ENCODE assay signal across 8 cellular contexts in the genomic region with DNA sequence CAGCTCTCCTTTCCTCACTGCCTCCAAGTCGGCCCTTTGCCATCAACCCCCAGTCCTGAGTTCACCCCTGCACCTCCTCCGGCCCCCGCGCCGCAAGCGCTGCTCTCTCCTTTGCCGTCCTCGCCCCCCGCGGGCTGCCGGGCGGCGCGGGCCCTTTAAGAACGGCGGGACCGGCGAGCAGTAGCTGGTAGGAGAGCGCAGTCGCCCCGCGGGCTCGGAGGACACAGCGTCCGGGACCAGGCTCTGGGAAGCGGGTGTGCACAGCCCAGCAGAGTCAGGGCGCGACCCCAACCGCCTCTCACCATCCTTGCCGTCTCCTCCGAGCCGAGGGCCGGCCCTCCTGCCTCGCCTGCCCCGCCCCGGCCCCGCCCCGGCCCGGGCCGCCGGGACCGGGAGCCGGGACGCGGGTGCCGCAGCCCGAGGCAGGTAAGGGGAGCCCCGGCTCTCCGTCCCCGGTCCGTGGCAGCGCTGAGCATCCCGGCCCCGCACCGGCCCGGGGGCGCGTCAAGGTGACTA. TPM values are rescaled to one million over a fixed set of nuclear protein-coding genes. Genes with fewer than 3 reads are reported as not detected.
A peak's percentile ranks its signal among the peaks of the same experiment; 100 is the strongest.
DNase-seq lines count a peak whose midpoint lies in the region; ATAC-seq lines count a peak whose summit lies in the region.

Gene ABCG4, plus strand, starts transcription at position 198 of the 516 bp plus-strand sequence. CDS start 914 bp downstream, outside the sequence.

- ATAC-seq in GM19328 (IDR thresholded peaks at IDR 0.05; ENCODE audit: unreplicated experiment): no peak

- peak; percentile 18 for DNase-seq in EL
- peak; percentile 50 for DNase-seq in NCI-H526 treated with DMSO at 0.1 percent for 48 hours (lab: John Stamatoyannopoulos, UW)
- peak; percentile 56 for DNase-seq in astrocyte of the hippocampus (ENCODE audit: low read depth, low spot score)
- peak; percentile 66 for DNase-seq in iPS-NIHi11 (ENCODE audit: low spot score)
- peak; percentile 28 to 45 for DNase-seq in stimulated activated CD4-positive, alpha-beta T cell treated with anti-CD3 and anti-CD28 coated beads, Interleukin-2, amount 100 ng/mL, for 24 hours
- DNase-seq in H4 (ENCODE audit: low spot score): no peak
- no peak for DNase-seq in effector CD4-positive, alpha-beta T cell

RNA-seq across cellular contexts. Expression of gene ABCG4, which starts in this region (rescaled TPM):
- total RNA-seq in H4 (2014; rRNA removed; shearing (Covaris generic)): 0.25 TPM in 1 of 2 replicates, not detected in the other

Comparison
In these comparisons a context has a peak if more than half of its experiments do, and no peak if none do; other contexts are left out.
1. DNase-seq: peak in EL (single experiment), NCI-H526 treated with DMSO at 0.1 percent for 48 hours (single experiment), astrocyte of the hippocampus (single experiment), iPS-NIHi11 (single experiment) and stimulated activated CD4-positive, alpha-beta T cell treated with anti-CD3 and anti-CD28 coated beads, Interleukin-2, amount 100 ng/mL, for 24 hours (2 of 2); none in H4 (single experiment) and effector CD4-positive, alpha-beta T cell (single experiment).